Comparison of ENCODE assay signal across 9 cellular contexts in genomic region chr6:26520088-26520839, GRCh38. TPM values are rescaled to one million over a fixed set of nuclear protein-coding genes. Genes with fewer than 3 reads are reported as not detected.
A peak's percentile ranks its signal among the peaks of the same experiment; 100 is the strongest.
DNase-seq lines count a peak whose midpoint lies in the region; ATAC-seq and TF ChIP-seq lines count a peak whose summit lies in the region.
"Had no signal": no experiment of that assay in that cellular context is flagged by ENCODE, and none has a peak within 500 bp of the region (broad histone marks: within the 10 kb centered on the region; RNA-seq: fewer than 3 reads in every experiment).

No MANE protein-coding gene starts in this region.

- peak overlapping the region; percentile 52 for H3K4me3 ChIP-seq in NB4 (ENCODE audit: low read depth, low read length)
- H3K4me3 ChIP-seq in parathyroid adenoma (ENCODE audit: low read depth, low read length), result peak overlapping the region; percentile 58

- DNase-seq in NCI-H2196 (lab: John Stamatoyannopoulos, UW; ENCODE audit: unreplicated experiment) (peak; percentile 60), NCI-H2196 treated with DMSO at 0.1 percent for 48 hours (lab: John Stamatoyannopoulos, UW; ENCODE audit: unreplicated experiment) (no peak), NB4 (ENCODE audit: low read depth) (no peak), activated B cell treated with CpG ODN at 0.5 μM for 24 hours (peak; percentile 25), glutamatergic neuron (peak; percentile 37), SKM-1 treated with dmso at 0.1 percent for 144 hours (lab: John Stamatoyannopoulos, UW; ENCODE audit: unreplicated experiment) (no peak)

- no peaks in the 10 kb centered on the region for H3K9me3 Mint-ChIP-seq in activated B cell treated with CpG ODN at 0.5 μM for 24 hours
- peaks cover 17% of the 10 kb centered on the region for H3K9me3 Mint-ChIP-seq in glutamatergic neuron (ENCODE audit: unreplicated experiment)

- intact Hi-C loops in activated B cell treated with CpG ODN at 0.5 μM for 24 hours (cut with micrococcal nuclease), result loop anchor here (5.0 kb wide), 3 partner anchors 98 to 298 kb away; partner anchors contain the start of gene BTN3A1

- CTCF ChIA-PET in activated B cell treated with CpG ODN at 0.5 μM for 24 hours (lab: Charles Lee), result interaction anchor here (1.1 to 2.3 kb wide), 4 partner anchors 13 to 48 kb away, joined by 3 to 9 read pairs (median 8); partner anchors contain the start of gene HMGN4

- H2AFZ ChIP-seq in parathyroid adenoma, result peak overlapping the region; percentile 100

- H3K27me3 Mint-ChIP-seq in activated B cell treated with CpG ODN at 0.5 μM for 24 hours (peaks cover 1% of the 10 kb centered on the region), glutamatergic neuron (ENCODE audit: unreplicated experiment) (peaks cover 11% of the 10 kb centered on the region)

- TF ChIP-seq POLR2A in NB4 (IDR thresholded peaks at IDR 0.05; ENCODE audit: extremely low read depth, insufficient read length), result peak; percentile 63

- TF ChIP-seq CTCF in NB4 (IDR thresholded peaks at IDR 0.05; ENCODE audit: low read depth, low read length), result no peak
- no peak for TF ChIP-seq CTCF in activated B cell treated with CpG ODN at 0.5 μM for 24 hours (IDR thresholded peaks at IDR 0.05)
- no peak for TF ChIP-seq CTCF in glutamatergic neuron (IDR thresholded peaks at IDR 0.05; ENCODE audit: partially characterized antibody, unreplicated experiment)
- no peak for TF ChIP-seq CTCF in parathyroid adenoma (IDR thresholded peaks at IDR 0.05)

- H3K36me3 ChIP-seq in parathyroid adenoma (ENCODE audit: control insufficient read depth, insufficient read depth, low read length), result no peaks in the 10 kb centered on the region

- H3K27me3 ChIP-seq in parathyroid adenoma (ENCODE audit: control insufficient read depth, insufficient read depth, low read length), result no peaks in the 10 kb centered on the region

- no peak overlapping the region for H3K9ac ChIP-seq in parathyroid adenoma

- H3K4me3 Mint-ChIP-seq in activated B cell treated with CpG ODN at 0.5 μM for 24 hours (peak overlapping the region; percentile 80), glutamatergic neuron (ENCODE audit: unreplicated experiment) (peak overlapping the region; percentile 74)

- POLR2A ChIA-PET in activated B cell treated with CpG ODN at 0.5 μM for 24 hours (lab: Charles Lee), result interaction anchor here (0.6 to 5.1 kb wide), 15 partner anchors 12 to 1317 kb away, joined by 3 to 74 read pairs (median 5); partner anchors contain the start of genes BTN2A2 and HMGN4

- H3K36me3 Mint-ChIP-seq in activated B cell treated with CpG ODN at 0.5 μM for 24 hours (ENCODE audit: low read depth), result peaks cover 13% of the 10 kb centered on the region
- no peaks in the 10 kb centered on the region for H3K36me3 Mint-ChIP-seq in glutamatergic neuron (ENCODE audit: unreplicated experiment)

- H3K4me1 ChIP-seq in parathyroid adenoma, result no peaks in the 10 kb centered on the region

- H3K27ac ChIP-seq in parathyroid adenoma, result peak overlapping the region; percentile 81

- no peaks in the 10 kb centered on the region for H3K79me2 ChIP-seq in parathyroid adenoma

- H3K27ac Mint-ChIP-seq in activated B cell treated with CpG ODN at 0.5 μM for 24 hours (peak overlapping the region; percentile 92), glutamatergic neuron (ENCODE audit: unreplicated experiment) (peak overlapping the region; percentile 67)

- peak; percentile 35 for ATAC-seq in HG02642 (IDR thresholded peaks at IDR 0.05; ENCODE audit: poor library complexity, unreplicated experiment)
- ATAC-seq in activated B cell treated with CpG ODN at 0.5 μM for 24 hours (ENCODE audit: low read depth), result peak; percentile 11

- H3K9me3 ChIP-seq in parathyroid adenoma (ENCODE audit: control insufficient read depth, low read length), result no peaks in the 10 kb centered on the region

- peak overlapping the region; percentile 89 for H3K4me2 ChIP-seq in parathyroid adenoma (ENCODE audit: low read length)

- peaks cover 38% of the 10 kb centered on the region for H3K4me1 Mint-ChIP-seq in activated B cell treated with CpG ODN at 0.5 μM for 24 hours
- peaks cover 10% of the 10 kb centered on the region for H3K4me1 Mint-ChIP-seq in glutamatergic neuron (ENCODE audit: low read depth, unreplicated experiment)

RNA-seq across cellular contexts. Expression of gene HMGN4, which starts 17.9 kb away (rescaled TPM):
- 74.5 and 82.2 TPM in 2 replicates for total RNA-seq in activated B cell treated with CpG ODN at 0.5 μM for 24 hours
- total RNA-seq in glutamatergic neuron (ENCODE audit: unreplicated experiment), result 56.9 TPM

RNA-seq across cellular contexts. Expression of gene BTN1A1, which starts 20.2 kb away (rescaled TPM):
- total RNA-seq in activated B cell treated with CpG ODN at 0.5 μM for 24 hours (0.18 and 0.46 TPM in 2 replicates), glutamatergic neuron (ENCODE audit: unreplicated experiment) (not detected)
- total RNA-seq: Daoy had no signal

Comparison
In these comparisons a context has a peak if more than half of its experiments do, and no peak if none do; other contexts are left out.
1. DNase-seq: peak in NCI-H2196 (single experiment), activated B cell treated with CpG ODN at 0.5 μM for 24 hours (single experiment) and glutamatergic neuron (single experiment); none in NCI-H2196 treated with DMSO at 0.1 percent for 48 hours (single experiment), NB4 (single experiment) and SKM-1 treated with dmso at 0.1 percent for 144 hours (single experiment).